In genomic region chr2:234787114-234787513, GRCh38 we compare ENCODE assay signal across 33 cellular contexts.
DNase-seq lines count a peak whose midpoint lies in the region; ATAC-seq, FAIRE-seq and TF ChIP-seq lines count a peak whose summit lies in the region.
"Had no signal": no experiment of that assay in that cellular context is flagged by ENCODE, and none has a peak within 500 bp of the region (broad histone marks: within the 10 kb centered on the region; RNA-seq: fewer than 3 reads in every experiment).

No MANE protein-coding gene starts in this region.

- ATAC-seq in HepG2 = no peak
- ATAC-seq in right lobe of liver = no peak
- ATAC-seq: A549; CD8-positive, alpha-beta T cell had no signal

- no peaks in the 10 kb centered on the region for H4K20me1 ChIP-seq in HepG2 (ENCODE audit: insufficient read depth, low read length)
- H4K20me1 ChIP-seq: BLaER1; BLaER1 treated with 17β-estradiol and CSF1 and Interleukin-3, amounts not matched to agents 10 nM and 100 nM had no signal

- in situ Hi-C loops in HepG2 (cut with HindIII; ENCODE audit: extremely low pct_ligation_motif_present, low pct_unique_long_range_greater_than_20kb) = no loop called here

- no peak overlapping the region for H3K4me2 ChIP-seq in HepG2 (ENCODE audit: low read depth, low read length)
- H3K4me2 ChIP-seq: A549, BLaER1 had no signal

- no peak overlapping the region for H3K27ac ChIP-seq in HepG2 (ENCODE audit: extremely low read length, insufficient read depth, low read length)
- H3K27ac ChIP-seq in right lobe of liver = no peak overlapping the region
- H3K27ac ChIP-seq: 22Rv1; A549; BLaER1; BLaER1 treated with 17β-estradiol and CSF1 and Interleukin-3, amounts not matched to agents 10 nM and 100 nM; C4-2B had no signal

- H2AFZ ChIP-seq in HepG2 (ENCODE audit: low read length) = no peak overlapping the region

- no peak for TF ChIP-seq POLR2A in HepG2 (IDR thresholded peaks at IDR 0.05; ENCODE audit: insufficient read depth in 1 of 2, low read depth in 2 of 2, low read length in 2 of 2)
- no peak for TF ChIP-seq POLR2A in right lobe of liver (IDR thresholded peaks at IDR 0.05)

- no peak for TF ChIP-seq EP300 in HepG2 (IDR thresholded peaks at IDR 0.05; ENCODE audit: low read depth in 2 of 2, low read length in 2 of 2)
- TF ChIP-seq EP300 in HepG2 (CRISPR knock-in tag; IDR thresholded peaks at IDR 0.05; ENCODE audit: borderline replicate concordance) = no peak

- intact Hi-C loops in HepG2 (cut with micrococcal nuclease; ENCODE audit: unreplicated experiment) = no loop called here
- intact Hi-C loops in right lobe of liver (cut with DNase I) = no loop called here

- H3K4me1 ChIP-seq in HepG2 (ENCODE audit: insufficient read depth, low read length) (peaks cover 12% of the 10 kb centered on the region), right lobe of liver (no peaks in the 10 kb centered on the region)
- H3K4me1 ChIP-seq: A549, BE2C, Caco-2 had no signal

- no peaks in the 10 kb centered on the region for H3K79me2 ChIP-seq in HepG2 (ENCODE audit: insufficient read depth, low read length)

- no peak overlapping the region for H3K9ac ChIP-seq in HepG2 (ENCODE audit: insufficient read depth, low read depth, low read length)
- H3K9ac ChIP-seq: BLaER1; BLaER1 treated with 17β-estradiol and CSF1 and Interleukin-3, amounts not matched to agents 10 nM and 100 nM had no signal

- DNase-seq in HepG2 (ENCODE audit: low spot score) (no peak), right lobe of liver (no peak), LoVo (ENCODE audit: low spot score) (peak; percentile 22), mesenteric fat pad (ENCODE audit: low spot score) (peak; percentile 35), foreskin fibroblast (no peak), GM10248 (ENCODE audit: extremely low spot score) (no peak)
- DNase-seq: 8988T; ACHN; AML-193; BE2C; C1 segment of cervical spinal cord; Caco-2; Calu3; CD4-positive, alpha-beta memory T cell; CD4-positive, alpha-beta T cell; CD4-positive, CD25-positive, alpha-beta regulatory T cell; CD8-positive, alpha-beta memory T cell; CD8-positive, alpha-beta T cell; COR-L47; DMS 273 treated with DMSO at 0.1 percent for 48 hours; DMS153; DMS53; DMS79; DMS79 treated with DMSO at 0.1 percent for 48 hours; DND-41; EL had no signal

- 61% methylated on average over 6 of the region's 6 CpGs for WGBS in HepG2 (ENCODE audit: low lambda C conversion rate)
- WGBS in right lobe of liver (ENCODE audit: insufficient coverage, low coverage, low lambda C conversion rate, missing lambda C conversion rate) = 86% methylated on average over 2 of the region's 6 CpGs

- CTCF ChIA-PET in HepG2 (lab: Yijun Ruan, JAX; ENCODE audit: low intra/inter-chr PET ratio, low total read pairs) = no interaction called here
- CTCF ChIA-PET in GM10248 (lab: Yijun Ruan, JAX) = no interaction called here

- POLR2A ChIA-PET in HepG2 (lab: Yijun Ruan, JAX) (no interaction called here), GM10248 (lab: Yijun Ruan, JAX) (no interaction called here)

- no peak for TF ChIP-seq RAD21 in HepG2 (CRISPR knock-in tag; IDR thresholded peaks at IDR 0.05)

- H3K36me3 ChIP-seq in HepG2 (replicated peaks in 1 of 2; ENCODE audit: control insufficient read depth in 1 of 2, insufficient read depth in 2 of 2, low read length in 2 of 2) = no peaks in the 10 kb centered on the region
- no peaks in the 10 kb centered on the region for H3K36me3 ChIP-seq in right lobe of liver
- H3K36me3 ChIP-seq: BE2C; BLaER1; BLaER1 treated with 17β-estradiol and CSF1 and Interleukin-3, amounts not matched to agents 10 nM and 100 nM had no signal

- no peaks in the 10 kb centered on the region for H3K27me3 ChIP-seq in HepG2 (ENCODE audit: control insufficient read depth in 1 of 2, insufficient read depth in 2 of 2, low read length in 2 of 2)
- no peaks in the 10 kb centered on the region for H3K27me3 ChIP-seq in right lobe of liver
- H3K27me3 ChIP-seq: BE2C; BLaER1; BLaER1 treated with 17β-estradiol and CSF1 and Interleukin-3, amounts not matched to agents 10 nM and 100 nM had no signal

- H3K4me3 ChIP-seq in HepG2 (replicated peaks in 1 of 3; ENCODE audit: insufficient read depth in 1 of 3, low read depth in 2 of 3, low read length in 3 of 3) (no peak overlapping the region), right lobe of liver (no peak overlapping the region), foreskin fibroblast (ENCODE audit: low read depth in 1 of 2, low read length in 2 of 2) (no peak overlapping the region)
- H3K4me3 ChIP-seq: A549; BLaER1; BLaER1 treated with 17β-estradiol and CSF1 and Interleukin-3, amounts not matched to agents 10 nM and 100 nM had no signal

- FAIRE-seq in HepG2 (lab: Jason Lieb, UNC) = no peak
- FAIRE-seq: A204.1, A549, D721Med had no signal

- TF ChIP-seq CTCF in HepG2 (CRISPR knock-in tag; IDR thresholded peaks at IDR 0.05) = no peak
- TF ChIP-seq CTCF in right lobe of liver (IDR thresholded peaks at IDR 0.05) = no peak
- no peak for TF ChIP-seq CTCF in foreskin fibroblast (IDR thresholded peaks at IDR 0.05; ENCODE audit: low read depth, low read length)
- no peak for TF ChIP-seq CTCF in GM10248 (IDR thresholded peaks at IDR 0.05; ENCODE audit: control extremely low read depth, extremely low read depth, low read depth, missing control alignments)

- BruUV-seq in HepG2 (replicated peaks; lab: Mats Ljungman, UMichigan) = no TSS peak

- H3K9me3 ChIP-seq in HepG2 (ENCODE audit: low read length) (peaks cover 16% of the 10 kb centered on the region), right lobe of liver (no peaks in the 10 kb centered on the region)
- H3K9me3 ChIP-seq: Caco-2 had no signal

TF ChIP-seq in HepG2, 621 proteins besides CTCF, POLR2A, EP300 and RAD21:
- TF ChIP-seq ZNF264 (CRISPR knock-in tag; IDR thresholded peaks at IDR 0.05) (peak; percentile 79), FOXA3 (CRISPR knock-in tag; IDR thresholded peaks at IDR 0.05) (no peak)

Comparison
In these comparisons a context has a peak if more than half of its experiments do, and no peak if none do; other contexts are left out.
1. DNase-seq: peak in LoVo (single experiment) and mesenteric fat pad (single experiment); none in HepG2 (single experiment), right lobe of liver (0 of 3), foreskin fibroblast (0 of 2) and GM10248 (single experiment).